In genomic region chr14:55604900-55605418, GRCh38 we compare ENCODE assay signal across 1 cellular context.
TF ChIP-seq lines count a peak whose summit lies in the region.

No MANE protein-coding gene starts in this region.

TF ChIP-seq in HepG2, 621 proteins besides CTCF, POLR2A, EP300 and RAD21:
- TF ChIP-seq SIX1 (CRISPR knock-in tag; IDR thresholded peaks at IDR 0.05; ENCODE audit: borderline replicate concordance) (no peak), NCOR1 (IDR thresholded peaks at IDR 0.05; ENCODE audit: borderline replicate concordance, low read length) (no peak), NCOA5 (CRISPR knock-in tag; IDR thresholded peaks at IDR 0.05) (no peak), ZNF784 (CRISPR knock-in tag; IDR thresholded peaks at IDR 0.05; ENCODE audit: borderline replicate concordance) (no peak), PBX2 (CRISPR knock-in tag; IDR thresholded peaks at IDR 0.05) (no peak), ZNF7 (CRISPR knock-in tag; IDR thresholded peaks at IDR 0.05) (no peak), ZNF432 (CRISPR knock-in tag; IDR thresholded peaks at IDR 0.05; ENCODE audit: borderline replicate concordance) (no peak)
TF ChIP-seq in HepG2: peak in this region for 0.
